Comparison of ENCODE assay signal across 8 cellular contexts in the genomic region with DNA sequence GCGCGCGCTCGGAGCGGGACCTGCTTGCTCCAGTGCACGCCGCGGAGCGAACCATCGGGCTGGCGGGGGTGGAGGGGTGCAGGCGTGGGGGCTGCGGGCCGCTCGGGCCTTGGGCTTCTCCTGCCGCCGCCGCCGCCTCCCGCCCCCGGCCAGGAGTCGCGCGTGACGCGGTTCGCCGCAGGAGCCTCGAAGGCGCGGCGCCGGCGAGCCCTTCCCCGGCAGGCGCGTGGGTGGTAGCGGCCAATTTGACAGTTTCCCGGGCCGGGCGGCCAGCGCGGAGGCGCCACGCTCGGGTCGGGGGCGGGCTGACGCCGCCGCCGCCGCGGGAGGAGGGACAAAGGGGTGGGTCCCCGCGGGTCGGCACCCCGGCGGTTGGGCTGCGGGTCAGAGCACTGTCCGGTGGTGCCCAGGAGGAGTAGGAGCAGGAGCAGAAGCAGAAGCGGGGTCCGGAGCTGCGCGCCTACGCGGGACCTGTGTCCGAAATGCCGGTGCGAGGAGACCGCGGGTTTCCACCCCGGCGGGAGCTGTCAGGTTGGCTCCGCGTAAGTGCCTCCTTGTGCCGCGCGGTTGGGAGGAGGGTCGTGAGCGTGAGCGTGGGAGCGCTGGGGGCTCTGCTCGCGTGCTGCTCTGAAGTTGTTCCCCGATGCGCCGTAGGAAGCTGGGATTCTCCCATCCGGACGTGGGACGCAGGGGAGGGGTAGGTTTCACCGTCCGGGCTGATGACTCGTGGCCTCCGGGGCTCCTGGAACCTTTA. TPM values are rescaled to one million over a fixed set of nuclear protein-coding genes. Genes with fewer than 3 reads are reported as not detected.
DNase-seq lines count a peak whose midpoint lies in the region; ATAC-seq and TF ChIP-seq lines count a peak whose summit lies in the region.

A gene (plus strand): TSS at position 387 of the 754 bp plus-strand sequence. CDS start 96 bp downstream, at position 483.

- DNase-seq in Jurkat, Clone E6-1 (ENCODE audit: low read depth, low spot score): no peak
- DNase-seq in activated CD4-positive, alpha-beta T cell treated with anti-CD3 and anti-CD28 coated beads, Interleukin-2, amount 10 ng/mL, durations not matched to agents 7 days and 5 days: peak; percentile 53
- peak in 1 of 3 donors; percentile 23 for DNase-seq in effector memory CD4-positive, alpha-beta T cell
- peak; percentile 78 for DNase-seq in lower lobe of right lung
- peak; percentile 32 to 37 for DNase-seq in stimulated activated CD8-positive, alpha-beta memory T cell treated with anti-CD3 and anti-CD28 coated beads, Interleukin-2, amount 100 ng/mL, for 48 hours (ENCODE audit: low read depth in 2 of 2)
- DNase-seq in SW480 (ENCODE audit: low spot score): no peak

- ATAC-seq in GM21619 (IDR thresholded peaks at IDR 0.05; ENCODE audit: unreplicated experiment) (peak; percentile 46), lower lobe of right lung (peak; percentile 77 to 84)

- H3K4me1 Mint-ChIP-seq in activated CD4-positive, alpha-beta T cell treated with anti-CD3 and anti-CD28 coated beads, Interleukin-2, amount 10 ng/mL, durations not matched to agents 7 days and 5 days: peaks cover 52% of the 10 kb centered on the region

- CTCF ChIA-PET in activated CD4-positive, alpha-beta T cell treated with anti-CD3 and anti-CD28 coated beads, Interleukin-2, amount 10 ng/mL, durations not matched to agents 7 days and 5 days (lab: Charles Lee): interaction anchor here (0.6 to 1.8 kb wide), 4 partner anchors 9 to 126 kb away, joined by 3 to 5 read pairs (median 4); no protein-coding TSS in a partner anchor

- H3K9me3 Mint-ChIP-seq in activated CD4-positive, alpha-beta T cell treated with anti-CD3 and anti-CD28 coated beads, Interleukin-2, amount 10 ng/mL, durations not matched to agents 7 days and 5 days: no peaks in the 10 kb centered on the region

- no peak within 1 kb of the TSS for H3K27ac ChIP-seq in effector memory CD4-positive, alpha-beta T cell (ENCODE audit: insufficient read depth, low read length, poor library complexity, severe bottlenecking)
- peak within 1 kb of the TSS; percentile 80 for H3K27ac ChIP-seq in lower lobe of right lung

- H3K27me3 Mint-ChIP-seq in activated CD4-positive, alpha-beta T cell treated with anti-CD3 and anti-CD28 coated beads, Interleukin-2, amount 10 ng/mL, durations not matched to agents 7 days and 5 days: peaks cover 20% of the 10 kb centered on the region

- peaks cover 5% of the 10 kb centered on the region for H3K36me3 Mint-ChIP-seq in activated CD4-positive, alpha-beta T cell treated with anti-CD3 and anti-CD28 coated beads, Interleukin-2, amount 10 ng/mL, durations not matched to agents 7 days and 5 days (ENCODE audit: low read depth)

- peak within 1 kb of the TSS; percentile 86 for H3K4me3 Mint-ChIP-seq in activated CD4-positive, alpha-beta T cell treated with anti-CD3 and anti-CD28 coated beads, Interleukin-2, amount 10 ng/mL, durations not matched to agents 7 days and 5 days

- intact Hi-C loops in lower lobe of right lung (cut with DNase I): no loop called here

- no peaks in the 10 kb centered on the region for H3K4me1 ChIP-seq in effector memory CD4-positive, alpha-beta T cell (ENCODE audit: control insufficient read depth, insufficient read depth, low read length, poor library complexity, severe bottlenecking)
- H3K4me1 ChIP-seq in lower lobe of right lung: peaks cover 77% of the 10 kb centered on the region

- H3K4me3 ChIP-seq in GM08714 (ENCODE audit: low read length) (peak within 1 kb of the TSS; percentile 93), lower lobe of right lung (peak within 1 kb of the TSS; percentile 73)
- H3K4me3 ChIP-seq in Jurkat, Clone E6-1 (ENCODE audit: low read length): peak within 1 kb of the TSS; percentile 68
- peak within 1 kb of the TSS; percentile 58 for H3K4me3 ChIP-seq in effector memory CD4-positive, alpha-beta T cell (ENCODE audit: insufficient read depth, low read depth, low read length, poor library complexity, severe bottlenecking)

- no peaks in the 10 kb centered on the region for H3K36me3 ChIP-seq in effector memory CD4-positive, alpha-beta T cell (ENCODE audit: control insufficient read depth, insufficient read depth, low read length)
- no peaks in the 10 kb centered on the region for H3K36me3 ChIP-seq in lower lobe of right lung

- no peak for TF ChIP-seq CTCF in lower lobe of right lung (IDR thresholded peaks at IDR 0.05)

- no peaks in the 10 kb centered on the region for H3K9me3 ChIP-seq in effector memory CD4-positive, alpha-beta T cell (ENCODE audit: control insufficient read depth, low read length)
- no peaks in the 10 kb centered on the region for H3K9me3 ChIP-seq in lower lobe of right lung

- H3K27ac Mint-ChIP-seq in activated CD4-positive, alpha-beta T cell treated with anti-CD3 and anti-CD28 coated beads, Interleukin-2, amount 10 ng/mL, durations not matched to agents 7 days and 5 days: peak within 1 kb of the TSS; percentile 81

- H3K27me3 ChIP-seq in effector memory CD4-positive, alpha-beta T cell (replicated peaks; ENCODE audit: control insufficient read depth, insufficient read depth, low read length, poor library complexity, severe bottlenecking): no peaks in the 10 kb centered on the region
- no peaks in the 10 kb centered on the region for H3K27me3 ChIP-seq in lower lobe of right lung (ENCODE audit: low read depth)

- POLR2A ChIA-PET in activated CD4-positive, alpha-beta T cell treated with anti-CD3 and anti-CD28 coated beads, Interleukin-2, amount 10 ng/mL, durations not matched to agents 7 days and 5 days (lab: Charles Lee): interaction anchor here (0.6 kb wide), 1 partner anchor 52 kb away, joined by 7 read pairs; no protein-coding TSS in a partner anchor

RNA-seq across cellular contexts. Expression of the gene that starts here (rescaled TPM):
- polyA plus RNA-seq in Jurkat, Clone E6-1 (2012; ENCODE audit: insufficient read depth, insufficient read length): 26.2 TPM
- total RNA-seq in activated CD4-positive, alpha-beta T cell treated with anti-CD3 and anti-CD28 coated beads, Interleukin-2, amount 10 ng/mL, durations not matched to agents 7 days and 5 days: 10 to 100 TPM; 21.4 to 24.5 TPM
- 124 TPM for total RNA-seq in lower lobe of right lung

Comparison
In these comparisons a context has a peak if more than half of its experiments do, and no peak if none do; other contexts are left out.
1. DNase-seq: peak in activated CD4-positive, alpha-beta T cell treated with anti-CD3 and anti-CD28 coated beads, Interleukin-2, amount 10 ng/mL, durations not matched to agents 7 days and 5 days (single experiment), lower lobe of right lung (single experiment) and stimulated activated CD8-positive, alpha-beta memory T cell treated with anti-CD3 and anti-CD28 coated beads, Interleukin-2, amount 100 ng/mL, for 48 hours (2 of 2); none in Jurkat, Clone E6-1 (single experiment) and SW480 (single experiment).
2. Peak in every context shown above with its lines, with median percentiles within 50 percentile points of each other: H3K4me3 ChIP-seq.